Comparison of ENCODE assay signal across 8 cellular contexts in the genomic region with DNA sequence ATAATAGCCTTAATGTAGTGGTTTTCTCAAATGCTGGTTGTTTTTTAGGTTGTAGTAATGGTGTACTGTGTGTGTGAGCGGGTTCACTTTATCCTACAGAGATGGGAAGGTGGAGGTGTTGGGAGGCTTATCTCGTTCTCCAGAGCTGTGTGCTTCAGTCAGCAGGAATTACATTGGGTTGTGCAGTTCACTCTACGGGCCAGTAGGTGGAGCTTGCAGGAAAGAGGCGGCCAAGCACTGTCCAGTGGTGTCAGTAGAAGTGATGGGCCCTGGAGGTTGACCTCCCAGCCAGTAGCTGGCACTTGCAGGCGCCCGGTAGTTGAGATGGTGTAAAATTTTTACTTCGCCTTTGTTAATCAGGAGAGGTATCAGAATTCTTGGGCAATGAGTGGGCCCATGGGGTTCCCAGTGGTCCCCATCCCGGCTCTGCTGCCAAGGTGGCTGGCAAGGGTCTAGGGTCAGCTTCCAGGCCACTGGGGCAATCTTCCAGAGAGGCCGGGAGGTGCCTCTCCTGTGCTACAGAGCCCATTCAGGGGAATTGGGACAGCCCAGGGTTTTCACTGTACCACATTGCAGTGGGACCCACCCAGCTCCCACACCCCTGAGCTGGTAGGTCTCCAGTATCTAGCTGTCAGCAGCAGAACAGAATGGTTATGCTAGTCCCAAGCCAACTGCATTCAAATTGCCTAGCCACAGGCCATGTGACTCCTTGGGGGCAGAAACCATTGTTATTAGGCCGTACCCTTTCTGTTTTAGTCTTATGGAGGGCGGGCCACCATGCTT. TPM values are rescaled to one million over a fixed set of nuclear protein-coding genes. Genes with fewer than 3 reads are reported as not detected.
A peak's percentile ranks its signal among the peaks of the same experiment; 100 is the strongest.
DNase-seq lines count a peak whose midpoint lies in the region; ATAC-seq and TF ChIP-seq lines count a peak whose summit lies in the region.

No MANE protein-coding gene starts in this region.

- DNase-seq in DMS 273 (lab: John Stamatoyannopoulos, UW; ENCODE audit: unreplicated experiment) (peak; percentile 67), NOMO-1 treated with DMSO at 0.1 percent for 48 hours (lab: John Stamatoyannopoulos, UW; ENCODE audit: unreplicated experiment) (peak; percentile 35), activated T-cell treated with anti-CD3 and anti-CD28 coated beads for 48 hours (ENCODE audit: low read depth) (peak; percentile 40), esophagus squamous epithelium (lab: John Stamatoyannopoulos, UW) (no peak), testis (peak; percentile 77)
- peak; percentile 75 for DNase-seq in natural killer cell treated with Interleukin-12 subunit alpha and Interleukin-12 subunit beta and Interleukin-15 and Interleukin-18, amount 100 ng/mL, for 72 hours (ENCODE audit: low spot score)

- no peak overlapping the region for H3K27ac ChIP-seq in esophagus squamous epithelium
- no peak overlapping the region for H3K27ac ChIP-seq in testis

- H3K4me1 Mint-ChIP-seq in natural killer cell treated with Interleukin-12 subunit alpha and Interleukin-12 subunit beta and Interleukin-15 and Interleukin-18, amount 100 ng/mL, for 72 hours (ENCODE audit: low read depth in 2 of 2) = peaks cover 0 to 19% of the 10 kb centered on the region in 2 donors

- H3K4me3 ChIP-seq in esophagus squamous epithelium = no peak overlapping the region
- no peak overlapping the region for H3K4me3 ChIP-seq in testis

- no peaks in the 10 kb centered on the region for H3K9me3 Mint-ChIP-seq in natural killer cell treated with Interleukin-12 subunit alpha and Interleukin-12 subunit beta and Interleukin-15 and Interleukin-18, amount 100 ng/mL, for 72 hours

- ATAC-seq in GM19463 (IDR thresholded peaks at IDR 0.05; ENCODE audit: unreplicated experiment) (peak; percentile 83), HG03521 (IDR thresholded peaks at IDR 0.05; ENCODE audit: unreplicated experiment) (peak; percentile 76)
- ATAC-seq in natural killer cell treated with Interleukin-12 subunit alpha and Interleukin-12 subunit beta and Interleukin-15 and Interleukin-18, amount 100 ng/mL, for 72 hours = peak; percentile 82 to 88

- H3K27me3 ChIP-seq in esophagus squamous epithelium = no peaks in the 10 kb centered on the region
- H3K27me3 ChIP-seq in testis = no peaks in the 10 kb centered on the region

- H3K27me3 Mint-ChIP-seq in natural killer cell treated with Interleukin-12 subunit alpha and Interleukin-12 subunit beta and Interleukin-15 and Interleukin-18, amount 100 ng/mL, for 72 hours = no peaks in the 10 kb centered on the region

- TF ChIP-seq CTCF in esophagus squamous epithelium (IDR thresholded peaks at IDR 0.05) (peak; percentile 52 to 88 (median 80)), testis (IDR thresholded peaks at IDR 0.05) (peak; percentile 56 to 75 (median 66))

- H3K4me1 ChIP-seq in esophagus squamous epithelium (no peaks in the 10 kb centered on the region), testis (no peaks in the 10 kb centered on the region)

- no peak overlapping the region for H3K4me3 Mint-ChIP-seq in natural killer cell treated with Interleukin-12 subunit alpha and Interleukin-12 subunit beta and Interleukin-15 and Interleukin-18, amount 100 ng/mL, for 72 hours

- intact Hi-C loops in esophagus squamous epithelium (cut with DNase I) (no loop called here), testis (cut with DNase I; ENCODE audit: low total_unique reads) (no loop called here)

- peak overlapping the region in 1 of 2 donors; percentile 24 for H3K27ac Mint-ChIP-seq in natural killer cell treated with Interleukin-12 subunit alpha and Interleukin-12 subunit beta and Interleukin-15 and Interleukin-18, amount 100 ng/mL, for 72 hours

- WGBS in esophagus squamous epithelium, 2 donors = 18 to 43% methylated on average over 4 to 7 of the region's 11 CpGs
- WGBS in testis, 2 donors = 79 to 80% methylated on average over 10 to 11 of the region's 11 CpGs

- H3K36me3 Mint-ChIP-seq in natural killer cell treated with Interleukin-12 subunit alpha and Interleukin-12 subunit beta and Interleukin-15 and Interleukin-18, amount 100 ng/mL, for 72 hours = peaks cover 6% of the 10 kb centered on the region

- H3K36me3 ChIP-seq in esophagus squamous epithelium = peaks cover 0 to 82% (median 8%) of the 10 kb centered on the region in 3 donors
- H3K36me3 ChIP-seq in testis (ENCODE audit: low read depth, missing control alignments) = no peaks in the 10 kb centered on the region

- TF ChIP-seq POLR2A in esophagus squamous epithelium (IDR thresholded peaks at IDR 0.05) (no peak), testis (IDR thresholded peaks at IDR 0.05) (no peak)

- no peaks in the 10 kb centered on the region for H3K9me3 ChIP-seq in esophagus squamous epithelium
- H3K9me3 ChIP-seq in testis = no peaks in the 10 kb centered on the region

RNA-seq across cellular contexts. Expression of a gene that starts 43.8 kb away (rescaled TPM):
- total RNA-seq in esophagus squamous epithelium (10 to 100 TPM; 18.9 to 38.7 (median 26.4) TPM), testis (10 to 100 TPM; 62.7 to 73.1 TPM)
- 10 to 100 TPM; 41.4 to 47.0 TPM for total RNA-seq in natural killer cell treated with Interleukin-12 subunit alpha and Interleukin-12 subunit beta and Interleukin-15 and Interleukin-18, amount 100 ng/mL, for 72 hours
- polyA plus RNA-seq in testis (ENCODE audit: insufficient read depth, low read depth, low replicate concordance) = 41.3 TPM
